8 cellular contexts compared by ENCODE assay signal in the genomic region with DNA sequence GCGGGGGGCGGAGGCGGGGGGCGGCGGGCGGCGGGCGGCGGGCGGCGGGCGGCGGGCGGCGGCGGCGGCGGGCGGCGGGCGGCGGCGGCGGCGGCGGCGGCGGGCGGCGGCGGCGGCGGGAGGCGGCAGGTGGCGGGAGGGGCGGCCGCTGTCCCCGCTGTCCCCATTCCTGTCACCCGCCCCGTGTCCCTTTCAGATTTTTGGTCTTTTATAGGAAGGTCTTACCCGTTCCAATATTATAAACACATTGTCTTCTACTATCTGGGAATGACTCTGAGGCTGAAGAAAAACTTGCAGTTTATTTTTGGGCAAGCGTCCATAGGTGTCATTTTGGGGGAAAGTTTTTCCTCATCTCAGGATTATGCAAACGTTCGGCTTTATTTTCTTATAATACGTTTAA. TPM values are rescaled to one million over a fixed set of nuclear protein-coding genes. Genes with fewer than 3 reads are reported as not detected.
DNase-seq lines count a peak whose midpoint lies in the region; ATAC-seq and TF ChIP-seq lines count a peak whose summit lies in the region.

No MANE protein-coding gene starts in this region.

- ATAC-seq in naive thymus-derived CD8-positive, alpha-beta T cell, result no peak
- ATAC-seq in HG03159 (IDR thresholded peaks at IDR 0.05; ENCODE audit: unreplicated experiment) (no peak), GM21825 (IDR thresholded peaks at IDR 0.05; ENCODE audit: unreplicated experiment) (no peak)

- peak overlapping the region; percentile 61 for H2AFZ ChIP-seq in OCI-LY1 (ENCODE audit: low read length)

- H3K9ac ChIP-seq in OCI-LY1 (ENCODE audit: low read length), result peak overlapping the region; percentile 66

- H3K9me3 ChIP-seq in OCI-LY1 (ENCODE audit: low read length), result no peaks in the 10 kb centered on the region

- H3K9me3 Mint-ChIP-seq in activated naive CD4-positive, alpha-beta T cell treated with anti-CD3 and anti-CD28 coated beads, Interleukin-2, amount 50 U/mL, for 24 hours, result no peaks in the 10 kb centered on the region
- no peaks in the 10 kb centered on the region for H3K9me3 Mint-ChIP-seq in naive thymus-derived CD8-positive, alpha-beta T cell

- H3K4me3 ChIP-seq in OCI-LY1 (ENCODE audit: low read depth, low read length, poor library complexity, severe bottlenecking), result peak overlapping the region; percentile 64
- peak overlapping the region; percentile 33 to 90 (median 64) for H3K4me3 ChIP-seq in dorsolateral prefrontal cortex

- H3K36me3 ChIP-seq in OCI-LY1 (ENCODE audit: insufficient read depth, low read length), result no peaks in the 10 kb centered on the region

- no peaks in the 10 kb centered on the region for H3K36me3 Mint-ChIP-seq in activated naive CD4-positive, alpha-beta T cell treated with anti-CD3 and anti-CD28 coated beads, Interleukin-2, amount 50 U/mL, for 24 hours
- H3K36me3 Mint-ChIP-seq in naive thymus-derived CD8-positive, alpha-beta T cell, result no peaks in the 10 kb centered on the region

- TF ChIP-seq CTCF in OCI-LY1 (IDR thresholded peaks at IDR 0.05; ENCODE audit: low read length) (no peak), dorsolateral prefrontal cortex (IDR thresholded peaks at IDR 0.05 in 54 of 56, conservative IDR thresholded peaks at IDR 0.05 in 2 of 56; ENCODE audit: low read depth in 1 of 56, partially characterized antibody in 56 of 56) (no peak)

- no peaks in the 10 kb centered on the region for H3K9me2 ChIP-seq in OCI-LY1 (ENCODE audit: low read depth, low read length)

- no peak overlapping the region for H3K27ac ChIP-seq in OCI-LY1 (ENCODE audit: low read depth, low read length, poor library complexity, severe bottlenecking)
- H3K27ac ChIP-seq in dorsolateral prefrontal cortex, result peak overlapping the region in 49 of 59 donors; percentile 22 to 88 (median 75)

- H3K27ac Mint-ChIP-seq in activated naive CD4-positive, alpha-beta T cell treated with anti-CD3 and anti-CD28 coated beads, Interleukin-2, amount 50 U/mL, for 24 hours, result peak overlapping the region; percentile 43
- H3K27ac Mint-ChIP-seq in naive thymus-derived CD8-positive, alpha-beta T cell, result peak overlapping the region; percentile 78 to 97 (median 82)

- peaks cover 7% of the 10 kb centered on the region for H3K4me1 Mint-ChIP-seq in activated naive CD4-positive, alpha-beta T cell treated with anti-CD3 and anti-CD28 coated beads, Interleukin-2, amount 50 U/mL, for 24 hours
- H3K4me1 Mint-ChIP-seq in naive thymus-derived CD8-positive, alpha-beta T cell, result peaks cover 0 to 8% (median 6%) of the 10 kb centered on the region in 4 donors

- H3K27me3 Mint-ChIP-seq in activated naive CD4-positive, alpha-beta T cell treated with anti-CD3 and anti-CD28 coated beads, Interleukin-2, amount 50 U/mL, for 24 hours, result no peaks in the 10 kb centered on the region
- H3K27me3 Mint-ChIP-seq in naive thymus-derived CD8-positive, alpha-beta T cell, result no peaks in the 10 kb centered on the region

- H3K4me3 Mint-ChIP-seq in activated naive CD4-positive, alpha-beta T cell treated with anti-CD3 and anti-CD28 coated beads, Interleukin-2, amount 50 U/mL, for 24 hours, result peak overlapping the region; percentile 91
- H3K4me3 Mint-ChIP-seq in naive thymus-derived CD8-positive, alpha-beta T cell, result peak overlapping the region; percentile 79 to 92 (median 85)

- H3K4me1 ChIP-seq in OCI-LY1 (ENCODE audit: insufficient read depth, low read length, severe bottlenecking), result no peaks in the 10 kb centered on the region

- H3K79me2 ChIP-seq in OCI-LY1 (ENCODE audit: insufficient read depth, low read length), result no peaks in the 10 kb centered on the region

- H4K20me1 ChIP-seq in OCI-LY1 (ENCODE audit: insufficient read depth, low read length), result no peaks in the 10 kb centered on the region

- H3K27me3 ChIP-seq in OCI-LY1 (ENCODE audit: insufficient read depth, low read length) (no peaks in the 10 kb centered on the region; the same call in 1 of the 2 replicates), dorsolateral prefrontal cortex (no peaks in the 10 kb centered on the region)

- peak overlapping the region; percentile 64 for H3K4me2 ChIP-seq in OCI-LY1 (ENCODE audit: low read length)

- DNase-seq in activated naive CD4-positive, alpha-beta T cell (lab: John Stamatoyannopoulos, UW), result no peak
- peak in 1 of 10 donors; percentile 15 for DNase-seq in dorsolateral prefrontal cortex
- peak in 2 of 10 donors; percentile 12 to 18 for DNase-seq in naive thymus-derived CD8-positive, alpha-beta T cell
- no peak for DNase-seq in ureter (ENCODE audit: low spot score)

- intact Hi-C loops in dorsolateral prefrontal cortex (cut with DNase I), result loop anchor here (5.0 to 10.0 kb wide), 3 partner anchors 75 to 187 kb away; a partner anchor contains a TSS

- POLR2A ChIA-PET in naive thymus-derived CD8-positive, alpha-beta T cell (lab: Charles Lee), result interaction anchor here (0.6 to 0.7 kb wide), 2 partner anchors 146 to 161 kb away, joined by 3 to 4 read pairs; no protein-coding TSS in a partner anchor

- H3F3A ChIP-seq in OCI-LY1 (ENCODE audit: insufficient read depth, low read length), result no peaks in the 10 kb centered on the region

RNA-seq across cellular contexts. Expression of a gene that starts 0.5 kb away (rescaled TPM):
- total RNA-seq in dorsolateral prefrontal cortex (10 to 100 TPM in 106 of 120 experiments, 1 to 10 TPM in 14; 7.7 to 22.6 (median 12.8) TPM), ureter (4.2 TPM)
- 1 to 10 TPM; 3.9 to 4.6 TPM for total RNA-seq in naive thymus-derived CD8-positive, alpha-beta T cell
- 1 to 10 TPM in 2 of 3 donors, not detected in 1; 1.5 to 3.8 TPM for polyA plus RNA-seq in naive thymus-derived CD8-positive, alpha-beta T cell

RNA-seq across cellular contexts. Expression of a gene that starts 25.2 kb away (rescaled TPM):
- not detected for total RNA-seq in dorsolateral prefrontal cortex
- not detected for total RNA-seq in naive thymus-derived CD8-positive, alpha-beta T cell
- not detected for polyA plus RNA-seq in naive thymus-derived CD8-positive, alpha-beta T cell
- total RNA-seq in ureter, result not detected
